13 cellular contexts compared by ENCODE assay signal in the genomic region with DNA sequence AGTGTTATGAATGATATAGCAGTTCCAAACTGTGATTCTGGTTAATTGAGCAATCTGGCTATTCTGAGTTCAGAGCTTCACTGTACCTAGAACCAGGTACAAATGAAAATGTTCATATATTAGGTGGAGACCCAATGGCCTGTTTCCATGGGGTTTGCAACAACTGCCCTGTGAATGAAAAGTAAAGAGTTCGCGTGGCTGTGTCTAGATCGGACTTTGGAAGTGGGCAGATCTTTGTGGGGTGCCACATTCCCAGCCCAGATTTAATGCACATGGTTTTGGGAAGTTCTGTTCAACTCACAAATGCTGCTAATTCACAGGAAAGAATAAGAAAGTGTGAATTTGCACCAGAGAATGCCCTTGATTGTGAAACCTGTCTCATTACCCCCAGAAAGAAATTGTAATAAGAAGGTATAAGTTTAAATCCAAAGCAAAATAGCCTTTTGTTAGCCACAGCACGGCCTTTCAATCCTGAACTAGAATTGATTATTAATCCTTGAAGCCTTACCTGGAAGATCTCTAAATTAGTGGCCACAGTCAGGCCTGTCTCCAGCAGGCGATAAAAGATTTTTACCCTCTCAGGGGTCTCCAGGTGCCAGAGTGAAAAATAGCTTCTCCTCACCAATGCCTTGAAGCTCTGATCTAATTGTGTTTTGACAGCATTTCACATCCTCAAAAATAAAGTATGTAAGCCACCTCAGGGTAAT. TPM values are rescaled to one million over a fixed set of nuclear protein-coding genes. Genes with fewer than 3 reads are reported as not detected.
A peak's percentile ranks its signal among the peaks of the same experiment; 100 is the strongest.
DNase-seq lines count a peak whose midpoint lies in the region; ATAC-seq and TF ChIP-seq lines count a peak whose summit lies in the region.
"Had no signal": no experiment of that assay in that cellular context is flagged by ENCODE, and none has a peak within 500 bp of the region (broad histone marks: within the 10 kb centered on the region; RNA-seq: fewer than 3 reads in every experiment).

No MANE protein-coding gene starts in this region.

- intact Hi-C loops in activated CD8-positive, alpha-beta T cell treated with anti-CD3 and anti-CD28 coated beads for 36 hours (cut with micrococcal nuclease): no loop called here
- intact Hi-C loops in right lobe of liver (cut with DNase I): no loop called here

- peak overlapping the region; percentile 50 to 75 (median 67) for H3K9ac ChIP-seq in BLaER1 treated with 17β-estradiol and CSF1 and Interleukin-3, amounts not matched to agents 10 nM and 100 nM

- peaks cover 3% of the 10 kb centered on the region for H3K9me3 Mint-ChIP-seq in activated CD8-positive, alpha-beta T cell treated with anti-CD3 and anti-CD28 coated beads for 36 hours

- 69% methylated on average over 3 of the region's 5 CpGs for WGBS in right lobe of liver (ENCODE audit: insufficient coverage, low coverage, low lambda C conversion rate, missing lambda C conversion rate)

- CTCF ChIA-PET in HEK293 (lab: Yijun Ruan, JAX): interaction anchor here (0.6 to 1.7 kb wide), 6 partner anchors 15 to 448 kb away, joined by 3 to 10 read pairs (median 4); no protein-coding TSS in a partner anchor
- CTCF ChIA-PET in activated CD8-positive, alpha-beta T cell treated with anti-CD3 and anti-CD28 coated beads for 36 hours (lab: Charles Lee): interaction anchor here (0.6 to 3.4 kb wide), 5 partner anchors 14 to 539 kb away, joined by 3 to 11 read pairs (median 4); no protein-coding TSS in a partner anchor

- H3K4me1 ChIP-seq in BLaER1 treated with 17β-estradiol and CSF1 and Interleukin-3, amounts not matched to agents 10 nM and 100 nM: peaks cover 38 to 58% (median 49%) of the 10 kb centered on the region in 10 experiments
- H3K4me1 ChIP-seq in HEK293 (ENCODE audit: control insufficient read depth, insufficient read depth, low read length): no peaks in the 10 kb centered on the region
- peaks cover 0 to 42% (median 26%) of the 10 kb centered on the region in 4 donors for H3K4me1 ChIP-seq in right lobe of liver

- peak overlapping the region; percentile 43 to 88 (median 76) for H3K27ac ChIP-seq in BLaER1 treated with 17β-estradiol and CSF1 and Interleukin-3, amounts not matched to agents 10 nM and 100 nM
- H3K27ac ChIP-seq in HEK293 (ENCODE audit: extremely low read depth, low read depth, low read length): no peak overlapping the region
- peak overlapping the region in 1 of 3 donors; percentile 25 for H3K27ac ChIP-seq in right lobe of liver

- no peaks in the 10 kb centered on the region for H3K27me3 Mint-ChIP-seq in activated CD8-positive, alpha-beta T cell treated with anti-CD3 and anti-CD28 coated beads for 36 hours

- H3K4me3 ChIP-seq in BLaER1 treated with 17β-estradiol and CSF1 and Interleukin-3, amounts not matched to agents 10 nM and 100 nM: peak overlapping the region; percentile 15 to 43 (median 25); a peak in 13 of 20 replicates
- H3K4me3 ChIP-seq in HEK293 (ENCODE audit: low read depth, low read length) (no peak overlapping the region), right lobe of liver (no peak overlapping the region)
- H3K4me3 ChIP-seq: dorsolateral prefrontal cortex had no signal

- no peaks in the 10 kb centered on the region for H3K27me3 ChIP-seq in BLaER1 treated with 17β-estradiol and CSF1 and Interleukin-3, amounts not matched to agents 10 nM and 100 nM
- H3K27me3 ChIP-seq in right lobe of liver: no peaks in the 10 kb centered on the region
- H3K27me3 ChIP-seq: dorsolateral prefrontal cortex had no signal

- peaks cover 33% of the 10 kb centered on the region for H3K4me1 Mint-ChIP-seq in activated CD8-positive, alpha-beta T cell treated with anti-CD3 and anti-CD28 coated beads for 36 hours (ENCODE audit: low read depth)

- H3K9me3 ChIP-seq in BLaER1 treated with 17β-estradiol and CSF1 and Interleukin-3, amounts not matched to agents 10 nM and 100 nM (replicated peaks in 1 of 11): peaks cover 0 to 17% (median 10%) of the 10 kb centered on the region in 11 experiments; a peak in 13 of 22 replicates
- H3K9me3 ChIP-seq in HEK293 (ENCODE audit: control insufficient read depth, insufficient read depth, low read depth, low read length) (no peaks in the 10 kb centered on the region), right lobe of liver (no peaks in the 10 kb centered on the region)

- H3K4me2 ChIP-seq in BLaER1 treated with 17β-estradiol and CSF1 and Interleukin-3, amounts not matched to agents 10 nM and 100 nM: peak overlapping the region; percentile 77 to 99 (median 84)

- no peak for TF ChIP-seq POLR2A in right lobe of liver (IDR thresholded peaks at IDR 0.05)

- H4K20me1 ChIP-seq in BLaER1 treated with 17β-estradiol and CSF1 and Interleukin-3, amounts not matched to agents 10 nM and 100 nM: peaks cover 0 to 41% (median 31%) of the 10 kb centered on the region in 11 experiments; a peak in 13 of 22 replicates

- no peak overlapping the region for H3K4me3 Mint-ChIP-seq in activated CD8-positive, alpha-beta T cell treated with anti-CD3 and anti-CD28 coated beads for 36 hours

- no peak for ATAC-seq in activated CD8-positive, alpha-beta T cell treated with anti-CD3 and anti-CD28 coated beads for 36 hours
- peak; percentile 13 to 60 (median 50) for ATAC-seq in right lobe of liver
- no peak for ATAC-seq in HG02642 (IDR thresholded peaks at IDR 0.05; ENCODE audit: poor library complexity, unreplicated experiment)

- DNase-seq in activated CD8-positive, alpha-beta T cell treated with anti-CD3 and anti-CD28 coated beads for 36 hours: no peak
- DNase-seq in right lobe of liver (no peak), SKM-1 treated with dmso at 0.1 percent for 144 hours (lab: John Stamatoyannopoulos, UW; ENCODE audit: unreplicated experiment) (no peak), globus pallidus (ENCODE audit: low spot score) (no peak)
- no peak for DNase-seq in stimulated activated CD4-positive, alpha-beta T cell treated with anti-CD3 and anti-CD28 coated beads, Interleukin-4, amount 100 ng/mL, for 24 hours
- DNase-seq: activated gamma-delta T cell, NCI-H1436, retina had no signal

- H3K27ac Mint-ChIP-seq in activated CD8-positive, alpha-beta T cell treated with anti-CD3 and anti-CD28 coated beads for 36 hours: peak overlapping the region; percentile 87

- POLR2A ChIA-PET in HEK293 (lab: Yijun Ruan, JAX): no interaction called here
- POLR2A ChIA-PET in activated CD8-positive, alpha-beta T cell treated with anti-CD3 and anti-CD28 coated beads for 36 hours (lab: Charles Lee): interaction anchor here (1.0 to 1.4 kb wide), 2 partner anchors 14 to 22 kb away, joined by 5 to 9 read pairs; partner anchors contain the start of gene WHAMM

- TF ChIP-seq CTCF in HEK293 (tag by site-specific recombination; IDR thresholded peaks at IDR 0.05) (no peak), right lobe of liver (IDR thresholded peaks at IDR 0.05) (no peak)
- TF ChIP-seq CTCF in activated CD8-positive, alpha-beta T cell treated with anti-CD3 and anti-CD28 coated beads for 36 hours (IDR thresholded peaks at IDR 0.05): no peak

- peaks cover 75% of the 10 kb centered on the region for H3K36me3 Mint-ChIP-seq in activated CD8-positive, alpha-beta T cell treated with anti-CD3 and anti-CD28 coated beads for 36 hours (ENCODE audit: low read depth)

- peaks cover 88 to 95% (median 92%) of the 10 kb centered on the region in 11 experiments for H3K36me3 ChIP-seq in BLaER1 treated with 17β-estradiol and CSF1 and Interleukin-3, amounts not matched to agents 10 nM and 100 nM
- peaks cover 43 to 93% of the 10 kb centered on the region in 2 experiments for H3K36me3 ChIP-seq in HEK293 (ENCODE audit: control insufficient read depth in 2 of 2, insufficient read depth in 1 of 2, low read length in 2 of 2)
- peaks cover 11 to 83% (median 21%) of the 10 kb centered on the region in 4 donors for H3K36me3 ChIP-seq in right lobe of liver

TF ChIP-seq in HEK293, 187 proteins besides CTCF, POLR2A, EP300 and RAD21:
- TF ChIP-seq PRDM10 (tag by site-specific recombination; IDR thresholded peaks at IDR 0.05): peak; percentile 31; the same call in 1 of the 2 replicates
- TF ChIP-seq ZNF239 (tag by site-specific recombination; IDR thresholded peaks at IDR 0.05): no peak

RNA-seq across cellular contexts. Expression of gene WHAMM, which starts 22.6 kb away (rescaled TPM):
- 1 to 10 TPM; 5.8 to 6.1 TPM for total RNA-seq in activated CD8-positive, alpha-beta T cell treated with anti-CD3 and anti-CD28 coated beads for 36 hours
- total RNA-seq in right lobe of liver: 1 to 10 TPM; 3.7 to 6.5 (median 4.7) TPM

RNA-seq across cellular contexts. Expression of gene FSD2, which starts 26.2 kb away (rescaled TPM):
- not detected for total RNA-seq in activated CD8-positive, alpha-beta T cell treated with anti-CD3 and anti-CD28 coated beads for 36 hours
- total RNA-seq in right lobe of liver: not detected
- total RNA-seq: mesenteric fat pad had no signal

Comparison
In these comparisons a context has a peak if more than half of its experiments do, and no peak if none do; other contexts are left out.
1. H3K4me3 ChIP-seq: peak in BLaER1 treated with 17β-estradiol and CSF1 and Interleukin-3, amounts not matched to agents 10 nM and 100 nM (10 of 10); none in HEK293 (single experiment) and right lobe of liver (0 of 3).
2. ATAC-seq: peak in right lobe of liver (4 of 4); none in activated CD8-positive, alpha-beta T cell treated with anti-CD3 and anti-CD28 coated beads for 36 hours (single experiment) and HG02642 (single experiment).